ENCODE assay signal across 1 cellular context in genomic region chr22:36387914-36388864, GRCh38.
TF ChIP-seq lines count a peak whose summit lies in the region.

MYH9 (minus strand) TSS chr22:36387967; CDS start chr22:36349236, 38,731 bp downstream.

TF ChIP-seq in GM12878, 131 proteins besides CTCF, POLR2A, EP300 and RAD21 (continued from another document and continues in another):
- peak; percentile 31 for TF ChIP-seq SKIL (IDR thresholded peaks at IDR 0.05; ENCODE audit: low read depth, poor library complexity, severe bottlenecking)
- TF ChIP-seq RCOR1 (conservative IDR thresholded peaks at IDR 0.05; ENCODE audit: low read depth, low read length): 0 out of 2 replicates have a peak, but pooled peaks have one; percentile 68
- peak in 1 of 2 experiments; percentile 35; a peak in 1 of 3 replicates for TF ChIP-seq EGR1 (IDR thresholded peaks at IDR 0.05; ENCODE audit: borderline replicate concordance in 1 of 2, low read depth in 2 of 2, low read length in 2 of 2)
- peak; percentile 96 for TF ChIP-seq PBX3 (IDR thresholded peaks at IDR 0.05; ENCODE audit: insufficient replicate concordance, low read depth, low read length)
- TF ChIP-seq, protein P1, sequence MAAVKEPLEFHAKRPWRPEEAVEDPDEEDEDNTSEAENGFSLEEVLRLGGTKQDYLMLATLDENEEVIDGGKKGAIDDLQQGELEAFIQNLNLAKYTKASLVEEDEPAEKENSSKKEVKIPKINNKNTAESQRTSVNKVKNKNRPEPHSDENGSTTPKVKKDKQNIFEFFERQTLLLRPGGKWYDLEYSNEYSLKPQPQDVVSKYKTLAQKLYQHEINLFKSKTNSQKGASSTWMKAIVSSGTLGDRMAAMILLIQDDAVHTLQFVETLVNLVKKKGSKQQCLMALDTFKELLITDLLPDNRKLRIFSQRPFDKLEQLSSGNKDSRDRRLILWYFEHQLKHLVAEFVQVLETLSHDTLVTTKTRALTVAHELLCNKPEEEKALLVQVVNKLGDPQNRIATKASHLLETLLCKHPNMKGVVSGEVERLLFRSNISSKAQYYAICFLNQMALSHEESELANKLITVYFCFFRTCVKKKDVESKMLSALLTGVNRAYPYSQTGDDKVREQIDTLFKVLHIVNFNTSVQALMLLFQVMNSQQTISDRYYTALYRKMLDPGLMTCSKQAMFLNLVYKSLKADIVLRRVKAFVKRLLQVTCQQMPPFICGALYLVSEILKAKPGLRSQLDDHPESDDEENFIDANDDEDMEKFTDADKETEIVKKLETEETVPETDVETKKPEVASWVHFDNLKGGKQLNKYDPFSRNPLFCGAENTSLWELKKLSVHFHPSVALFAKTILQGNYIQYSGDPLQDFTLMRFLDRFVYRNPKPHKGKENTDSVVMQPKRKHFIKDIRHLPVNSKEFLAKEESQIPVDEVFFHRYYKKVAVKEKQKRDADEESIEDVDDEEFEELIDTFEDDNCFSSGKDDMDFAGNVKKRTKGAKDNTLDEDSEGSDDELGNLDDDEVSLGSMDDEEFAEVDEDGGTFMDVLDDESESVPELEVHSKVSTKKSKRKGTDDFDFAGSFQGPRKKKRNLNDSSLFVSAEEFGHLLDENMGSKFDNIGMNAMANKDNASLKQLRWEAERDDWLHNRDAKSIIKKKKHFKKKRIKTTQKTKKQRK (IDR thresholded peaks at IDR 0.05; ENCODE audit: low read depth, low read length): peak; percentile 53
- TF ChIP-seq, protein P2, sequence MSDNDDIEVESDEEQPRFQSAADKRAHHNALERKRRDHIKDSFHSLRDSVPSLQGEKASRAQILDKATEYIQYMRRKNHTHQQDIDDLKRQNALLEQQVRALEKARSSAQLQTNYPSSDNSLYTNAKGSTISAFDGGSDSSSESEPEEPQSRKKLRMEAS (IDR thresholded peaks at IDR 0.05; ENCODE audit: low read depth, low read length): no peak
- TF ChIP-seq EED (IDR thresholded peaks at IDR 0.05; ENCODE audit: low read depth): peak; percentile 76
- TF ChIP-seq CREM (IDR thresholded peaks at IDR 0.05; ENCODE audit: low read depth): peak; percentile 45; the same call in 1 of the 2 replicates
- TF ChIP-seq CHD2 (IDR thresholded peaks at IDR 0.05; ENCODE audit: borderline replicate concordance, low read depth, low read length): peak; percentile 95
- peak; percentile 38; the same call in 1 of the 2 replicates for TF ChIP-seq ELK1 (IDR thresholded peaks at IDR 0.05; ENCODE audit: low read depth, low read length)
- TF ChIP-seq ZBED1 (IDR thresholded peaks at IDR 0.05; ENCODE audit: borderline replicate concordance): no peak
- peak; percentile 61; the same call in 1 of the 2 replicates for TF ChIP-seq E2F4 (IDR thresholded peaks at IDR 0.05; ENCODE audit: low read depth, low read length)
- TF ChIP-seq, protein P3, sequence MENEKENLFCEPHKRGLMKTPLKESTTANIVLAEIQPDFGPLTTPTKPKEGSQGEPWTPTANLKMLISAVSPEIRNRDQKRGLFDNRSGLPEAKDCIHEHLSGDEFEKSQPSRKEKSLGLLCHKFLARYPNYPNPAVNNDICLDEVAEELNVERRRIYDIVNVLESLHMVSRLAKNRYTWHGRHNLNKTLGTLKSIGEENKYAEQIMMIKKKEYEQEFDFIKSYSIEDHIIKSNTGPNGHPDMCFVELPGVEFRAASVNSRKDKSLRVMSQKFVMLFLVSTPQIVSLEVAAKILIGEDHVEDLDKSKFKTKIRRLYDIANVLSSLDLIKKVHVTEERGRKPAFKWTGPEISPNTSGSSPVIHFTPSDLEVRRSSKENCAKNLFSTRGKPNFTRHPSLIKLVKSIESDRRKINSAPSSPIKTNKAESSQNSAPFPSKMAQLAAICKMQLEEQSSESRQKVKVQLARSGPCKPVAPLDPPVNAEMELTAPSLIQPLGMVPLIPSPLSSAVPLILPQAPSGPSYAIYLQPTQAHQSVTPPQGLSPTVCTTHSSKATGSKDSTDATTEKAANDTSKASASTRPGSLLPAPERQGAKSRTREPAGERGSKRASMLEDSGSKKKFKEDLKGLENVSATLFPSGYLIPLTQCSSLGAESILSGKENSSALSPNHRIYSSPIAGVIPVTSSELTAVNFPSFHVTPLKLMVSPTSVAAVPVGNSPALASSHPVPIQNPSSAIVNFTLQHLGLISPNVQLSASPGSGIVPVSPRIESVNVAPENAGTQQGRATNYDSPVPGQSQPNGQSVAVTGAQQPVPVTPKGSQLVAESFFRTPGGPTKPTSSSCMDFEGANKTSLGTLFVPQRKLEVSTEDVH (IDR thresholded peaks at IDR 0.05; ENCODE audit: low read depth, partially characterized antibody): no peak
- TF ChIP-seq MTA2 (IDR thresholded peaks at IDR 0.05; ENCODE audit: low read depth): no peak
- TF ChIP-seq, protein P4, sequence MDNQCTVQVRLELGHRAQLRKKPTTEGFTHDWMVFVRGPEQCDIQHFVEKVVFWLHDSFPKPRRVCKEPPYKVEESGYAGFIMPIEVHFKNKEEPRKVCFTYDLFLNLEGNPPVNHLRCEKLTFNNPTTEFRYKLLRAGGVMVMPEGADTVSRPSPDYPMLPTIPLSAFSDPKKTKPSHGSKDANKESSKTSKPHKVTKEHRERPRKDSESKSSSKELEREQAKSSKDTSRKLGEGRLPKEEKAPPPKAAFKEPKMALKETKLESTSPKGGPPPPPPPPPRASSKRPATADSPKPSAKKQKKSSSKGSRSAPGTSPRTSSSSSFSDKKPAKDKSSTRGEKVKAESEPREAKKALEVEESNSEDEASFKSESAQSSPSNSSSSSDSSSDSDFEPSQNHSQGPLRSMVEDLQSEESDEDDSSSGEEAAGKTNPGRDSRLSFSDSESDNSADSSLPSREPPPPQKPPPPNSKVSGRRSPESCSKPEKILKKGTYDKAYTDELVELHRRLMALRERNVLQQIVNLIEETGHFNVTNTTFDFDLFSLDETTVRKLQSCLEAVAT (IDR thresholded peaks at IDR 0.05): peak; percentile 66; the same call in 1 of the 2 replicates
- 0 out of 2 replicates have a peak, but pooled peaks have one; percentile 31 for TF ChIP-seq ATF7 (IDR thresholded peaks at IDR 0.05; ENCODE audit: low read depth)
- no peak for TF ChIP-seq MXI1 (IDR thresholded peaks at IDR 0.05; ENCODE audit: low read depth, low read length)
- peak; percentile 92; the same call in 1 of the 2 replicates for TF ChIP-seq POLR2AphosphoS2 (IDR thresholded peaks at IDR 0.05; ENCODE audit: low read depth, low read length)
- peak; percentile 21; the same call in 1 of the 2 replicates for TF ChIP-seq GATAD2B (conservative IDR thresholded peaks at IDR 0.05; ENCODE audit: low read depth)
- TF ChIP-seq, protein P5, sequence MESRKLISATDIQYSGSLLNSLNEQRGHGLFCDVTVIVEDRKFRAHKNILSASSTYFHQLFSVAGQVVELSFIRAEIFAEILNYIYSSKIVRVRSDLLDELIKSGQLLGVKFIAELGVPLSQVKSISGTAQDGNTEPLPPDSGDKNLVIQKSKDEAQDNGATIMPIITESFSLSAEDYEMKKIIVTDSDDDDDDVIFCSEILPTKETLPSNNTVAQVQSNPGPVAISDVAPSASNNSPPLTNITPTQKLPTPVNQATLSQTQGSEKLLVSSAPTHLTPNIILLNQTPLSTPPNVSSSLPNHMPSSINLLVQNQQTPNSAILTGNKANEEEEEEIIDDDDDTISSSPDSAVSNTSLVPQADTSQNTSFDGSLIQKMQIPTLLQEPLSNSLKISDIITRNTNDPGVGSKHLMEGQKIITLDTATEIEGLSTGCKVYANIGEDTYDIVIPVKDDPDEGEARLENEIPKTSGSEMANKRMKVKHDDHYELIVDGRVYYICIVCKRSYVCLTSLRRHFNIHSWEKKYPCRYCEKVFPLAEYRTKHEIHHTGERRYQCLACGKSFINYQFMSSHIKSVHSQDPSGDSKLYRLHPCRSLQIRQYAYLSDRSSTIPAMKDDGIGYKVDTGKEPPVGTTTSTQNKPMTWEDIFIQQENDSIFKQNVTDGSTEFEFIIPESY (IDR thresholded peaks at IDR 0.05): 0 out of 2 replicates have a peak, but pooled peaks have one; percentile 40
- peak; percentile 60 for TF ChIP-seq FOS (IDR thresholded peaks at IDR 0.05; ENCODE audit: borderline replicate concordance, extremely low read depth, insufficient read length)
- TF ChIP-seq PAX5 (IDR thresholded peaks at IDR 0.05; ENCODE audit: borderline replicate concordance, low read depth, low read length): peak; percentile 39; the same call in 1 of the 2 replicates
- TF ChIP-seq HCFC1 (IDR thresholded peaks at IDR 0.05; ENCODE audit: low read length): peak; percentile 40; the same call in 1 of the 2 replicates
- TF ChIP-seq SP1 (IDR thresholded peaks at IDR 0.05; ENCODE audit: low read depth, low read length): peak; percentile 97
- TF ChIP-seq ZNF274 (IDR thresholded peaks at IDR 0.05; ENCODE audit: insufficient read depth, insufficient read length): no peak
- TF ChIP-seq IKZF1 (conservative IDR thresholded peaks at IDR 0.05): peak; percentile 90
- no peak for TF ChIP-seq PRDM15 (CRISPR knock-in tag; IDR thresholded peaks at IDR 0.05)
- peak; percentile 99 for TF ChIP-seq DPF2 (IDR thresholded peaks at IDR 0.05)
- TF ChIP-seq RUNX3 (IDR thresholded peaks at IDR 0.05; ENCODE audit: low read length): peak; percentile 68
- no peak for TF ChIP-seq USF1 (IDR thresholded peaks at IDR 0.05; ENCODE audit: borderline replicate concordance, extremely low read length, insufficient read depth, low read depth, low read length)
- peak; percentile 54; the same call in 1 of the 2 replicates for TF ChIP-seq CBFB (IDR thresholded peaks at IDR 0.05; ENCODE audit: low read depth)
